In the genomic region with DNA sequence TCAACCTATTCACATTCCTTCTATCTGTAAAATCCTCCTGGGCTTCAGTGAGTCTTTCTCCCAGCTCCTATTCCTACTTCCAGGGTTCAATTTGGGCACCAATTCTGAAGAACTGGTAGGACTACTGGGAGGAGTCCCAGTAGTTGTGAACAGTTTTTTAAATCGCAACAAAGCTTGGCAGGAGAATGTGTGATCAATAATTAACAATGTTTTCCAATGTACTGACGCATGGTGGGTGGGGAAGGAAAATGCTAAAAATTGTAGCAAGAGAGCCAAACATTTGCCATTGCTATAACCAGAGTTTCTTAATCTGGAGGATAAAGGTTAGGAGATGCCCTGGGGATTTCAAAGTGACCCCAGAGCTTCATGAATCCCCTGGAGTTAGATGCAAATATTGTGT, we compare ENCODE assay signal across 24 cellular contexts.
"Had no signal": no experiment of that assay in that cellular context is flagged by ENCODE, and none has a peak within 500 bp of the region (broad histone marks: within the 10 kb centered on the region; RNA-seq: fewer than 3 reads in every experiment).

No MANE protein-coding gene starts in this region.

- H3K27me3 ChIP-seq: left lung, sigmoid colon, spleen, tibial nerve, upper lobe of left lung had no signal

- H3K27me3 Mint-ChIP-seq: stimulated activated memory B cell treated with anti-CD40 and anti-IgM and Interleukin-4, amounts not matched to agents 10 μg/mL and 1 μg/mL and 100 μg/mL, for 72 hours had no signal

- H3K4me1 Mint-ChIP-seq: immature natural killer cell; naive thymus-derived CD8-positive, alpha-beta T cell; stimulated activated memory B cell treated with anti-CD40 and anti-IgM and Interleukin-4, amounts not matched to agents 10 μg/mL and 1 μg/mL and 100 μg/mL, for 72 hours had no signal

- H3K4me3 Mint-ChIP-seq: immature natural killer cell; mesothelial cell of epicardium; naive thymus-derived CD8-positive, alpha-beta T cell; neural crest cell; stimulated activated memory B cell treated with anti-CD40 and anti-IgM and Interleukin-4, amounts not matched to agents 10 μg/mL and 1 μg/mL and 100 μg/mL, for 72 hours; stimulated activated naive CD8-positive, alpha-beta T cell treated with anti-CD3 and anti-CD28 coated beads, Interleukin-15, Interleukin-2, amounts not matched to agents 100 ng/mL and 50 ng/mL, for 24 hours had no signal

- H3K9me3 ChIP-seq: left lung, prostate gland, sigmoid colon, spleen, thoracic aorta, tibial nerve, upper lobe of left lung had no signal

- H3K27ac ChIP-seq: left lung, prostate gland, sigmoid colon, spleen, thoracic aorta, tibial nerve, upper lobe of left lung had no signal

- ATAC-seq: left lung; naive thymus-derived CD8-positive, alpha-beta T cell; right cardiac atrium; stimulated activated memory B cell treated with anti-CD40 and anti-IgM and Interleukin-4, amounts not matched to agents 10 μg/mL and 1 μg/mL and 100 μg/mL, for 72 hours had no signal

- FAIRE-seq: frontal cortex, urothelium cell line had no signal

- H3K4me3 ChIP-seq: left lung, prostate gland, sigmoid colon, spleen, thoracic aorta, tibial nerve, upper lobe of left lung had no signal

- H3K9me3 Mint-ChIP-seq: immature natural killer cell; mesothelial cell of epicardium; stimulated activated memory B cell treated with anti-CD40 and anti-IgM and Interleukin-4, amounts not matched to agents 10 μg/mL and 1 μg/mL and 100 μg/mL, for 72 hours; stimulated activated naive CD8-positive, alpha-beta T cell treated with anti-CD3 and anti-CD28 coated beads, Interleukin-15, Interleukin-2, amounts not matched to agents 100 ng/mL and 50 ng/mL, for 24 hours had no signal

- H3K27ac Mint-ChIP-seq: immature natural killer cell; mesothelial cell of epicardium; naive thymus-derived CD8-positive, alpha-beta T cell; stimulated activated memory B cell treated with anti-CD40 and anti-IgM and Interleukin-4, amounts not matched to agents 10 μg/mL and 1 μg/mL and 100 μg/mL, for 72 hours; stimulated activated naive CD8-positive, alpha-beta T cell treated with anti-CD3 and anti-CD28 coated beads, Interleukin-15, Interleukin-2, amounts not matched to agents 100 ng/mL and 50 ng/mL, for 24 hours had no signal

- H3K4me1 ChIP-seq: left lung, prostate gland, sigmoid colon had no signal

- DNase-seq: cerebellar nuclear complex; cortex of kidney; effector CD4-positive, alpha-beta T cell; hypothalamus; immature natural killer cell; islet precursor cell; kidney glomerular epithelial cell; left lung; mesenchymal stem cell; naive thymus-derived CD8-positive, alpha-beta T cell; right cardiac atrium; sigmoid colon; spleen; stimulated activated CD4-positive, alpha-beta T cell treated with anti-CD3 and anti-CD28 coated beads, Interleukin-4, amount 100 ng/mL, for 4 hours; upper lobe of left lung had no signal

- H3K36me3 ChIP-seq: left lung, prostate gland, sigmoid colon, spleen, thoracic aorta, tibial nerve, upper lobe of left lung had no signal

- H3K36me3 Mint-ChIP-seq: mesothelial cell of epicardium; stimulated activated memory B cell treated with anti-CD40 and anti-IgM and Interleukin-4, amounts not matched to agents 10 μg/mL and 1 μg/mL and 100 μg/mL, for 72 hours had no signal
